ENCODE assay signal across 18 cellular contexts in the genomic region with DNA sequence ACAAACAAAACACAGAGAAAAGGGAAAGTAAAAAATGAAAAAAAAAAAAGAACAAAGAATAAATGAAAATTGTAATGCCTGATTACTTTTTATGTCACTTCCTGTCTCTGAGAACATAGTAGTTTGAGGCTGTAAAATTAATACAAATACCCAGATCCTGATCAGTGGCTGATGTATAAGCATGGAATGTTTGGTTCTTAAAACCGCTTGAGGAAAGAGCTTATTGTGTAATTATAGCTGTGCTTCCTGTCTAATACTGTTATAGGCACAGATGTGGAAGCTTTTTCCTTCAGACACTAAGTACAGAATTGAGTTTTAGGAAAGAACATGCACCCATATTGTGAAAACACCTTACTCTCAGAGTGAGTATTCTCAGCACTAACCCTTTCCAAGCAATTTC.
DNase-seq lines count a peak whose midpoint lies in the region; ATAC-seq and TF ChIP-seq lines count a peak whose summit lies in the region.
"Had no signal": no experiment of that assay in that cellular context is flagged by ENCODE, and none has a peak within 500 bp of the region (broad histone marks: within the 10 kb centered on the region; RNA-seq: fewer than 3 reads in every experiment).

No MANE protein-coding gene starts in this region.

- no peak overlapping the region for H2BK5ac ChIP-seq in mesenchymal stem cell (ENCODE audit: low read depth, low read length, poor library complexity, severe bottlenecking)

- no peak overlapping the region for H3K27ac ChIP-seq in mesenchymal stem cell (ENCODE audit: low read length, poor library complexity, severe bottlenecking)
- H3K27ac ChIP-seq: BLaER1, neural progenitor cell had no signal

- H3K27me3 ChIP-seq in BJ (ENCODE audit: control insufficient read depth, insufficient read depth, low read length), result no peaks in the 10 kb centered on the region
- H3K27me3 ChIP-seq in mesenchymal stem cell (ENCODE audit: control insufficient read depth in 1 of 2, insufficient read depth in 1 of 2, low read length in 2 of 2), result peaks cover 0 to 14% of the 10 kb centered on the region in 2 experiments
- H3K27me3 ChIP-seq: BLaER1, neural progenitor cell had no signal

- H2AFZ ChIP-seq in mesenchymal stem cell (ENCODE audit: low read depth, low read length), result no peak overlapping the region
- H2AFZ ChIP-seq: GM23338, neural progenitor cell had no signal

- H3K9me3 ChIP-seq in mesenchymal stem cell (ENCODE audit: control insufficient read depth, low read length), result no peaks in the 10 kb centered on the region
- H3K9me3 ChIP-seq: BLaER1 had no signal

- H4K91ac ChIP-seq in mesenchymal stem cell (ENCODE audit: low read length), result no peak overlapping the region

- 50% methylated on average over 1 of the region's 1 CpG for WGBS in mesenchymal stem cell

- no peak overlapping the region for H2AK5ac ChIP-seq in mesenchymal stem cell (ENCODE audit: low read length, severe bottlenecking)

- H3K4me1 ChIP-seq in mesenchymal stem cell (ENCODE audit: control insufficient read depth, insufficient read depth, low read depth, low read length), result peaks cover 1% of the 10 kb centered on the region
- H3K4me1 ChIP-seq: BLaER1 had no signal

- H3K4me3 ChIP-seq in BJ (ENCODE audit: low read depth, low read length) (no peak overlapping the region), choroid plexus epithelial cell (ENCODE audit: low read depth, low read length) (no peak overlapping the region), mesenchymal stem cell (ENCODE audit: insufficient read depth in 1 of 2, low read depth in 1 of 2, low read length in 2 of 2) (no peak overlapping the region)
- H3K4me3 ChIP-seq: BLaER1, GM23338, neural progenitor cell had no signal

- no peak for TF ChIP-seq CTCF in BJ (IDR thresholded peaks at IDR 0.05; ENCODE audit: insufficient read depth, low read depth, low read length)
- TF ChIP-seq CTCF in choroid plexus epithelial cell (conservative IDR thresholded peaks at IDR 0.05; ENCODE audit: low read depth, low read length), result no peak

- intact Hi-C loops in posterior cingulate gyrus (cut with DNase I), result no loop called here

- no peak overlapping the region for H3K23ac ChIP-seq in mesenchymal stem cell (ENCODE audit: low read length in 2 of 2)

- no peak overlapping the region for H3K18ac ChIP-seq in mesenchymal stem cell (ENCODE audit: low read depth in 1 of 2, low read length in 2 of 2)

- no peak overlapping the region for H3K14ac ChIP-seq in mesenchymal stem cell (ENCODE audit: low read length in 2 of 2)

- no peak overlapping the region for H2BK120ac ChIP-seq in mesenchymal stem cell (ENCODE audit: low read depth, low read length)

- H2BK12ac ChIP-seq in mesenchymal stem cell (ENCODE audit: low read length in 2 of 2), result no peak overlapping the region

- H3K4me2 ChIP-seq in mesenchymal stem cell (ENCODE audit: low read length, poor library complexity, severe bottlenecking), result no peak overlapping the region
- H3K4me2 ChIP-seq: BLaER1, GM23338, neural progenitor cell had no signal

- ATAC-seq in GM21360 (IDR thresholded peaks at IDR 0.05; ENCODE audit: unreplicated experiment), result no peak
- ATAC-seq: GM23338, right cardiac atrium had no signal

- DNase-seq in BJ (ENCODE audit: low read depth) (peak; percentile 49), NCI-H226 (peak; percentile 38), choroid plexus epithelial cell (ENCODE audit: low read depth) (peak; percentile 76), mesenchymal stem cell (peak; percentile 14), cerebellar cortex (ENCODE audit: low spot score) (no peak), posterior cingulate gyrus (no peak)
- DNase-seq in activated effector memory CD4-positive, alpha-beta T cell treated with Interleukin-2 at 50 U/mL for 16 hours, result no peak
- DNase-seq: activated B cell treated with CpG ODN at 0.5 μM for 24 hours; activated gamma-delta T cell treated with Interleukin-2 at 50 U/mL for 16 hours; head of caudate nucleus; kidney; right cardiac atrium; stimulated activated CD4-positive, alpha-beta T cell treated with anti-CD3 and anti-CD28 coated beads, Interleukin-1b, Interleukin-23, amount 100 ng/mL, for 48 hours; T-helper 1 cell had no signal

- H3K36me3 ChIP-seq in BJ (ENCODE audit: control insufficient read depth, insufficient read depth, low read length) (no peaks in the 10 kb centered on the region), mesenchymal stem cell (ENCODE audit: control insufficient read depth in 1 of 2, insufficient read depth in 2 of 2, low read depth in 1 of 2, low read length in 2 of 2) (no peaks in the 10 kb centered on the region)
- H3K36me3 ChIP-seq: BLaER1, neural progenitor cell had no signal

- H3K9ac ChIP-seq in mesenchymal stem cell (ENCODE audit: low read length), result no peak overlapping the region
- H3K9ac ChIP-seq: BLaER1, neural progenitor cell had no signal

- no peak overlapping the region for H2BK15ac ChIP-seq in mesenchymal stem cell (ENCODE audit: low read depth, poor library complexity, severe bottlenecking)

- POLR2A ChIA-PET in BJ (lab: Charles Lee), result interaction anchor here (0.5 to 0.7 kb wide), 2 partner anchors 18 to 724 kb away, joined by 6 to 8 read pairs; no protein-coding TSS in a partner anchor

- no peak overlapping the region for H3K4ac ChIP-seq in mesenchymal stem cell (ENCODE audit: low read depth in 1 of 2, low read length in 2 of 2)

- H3K79me1 ChIP-seq in mesenchymal stem cell (replicated peaks; ENCODE audit: low read length, poor library complexity, severe bottlenecking), result no peaks in the 10 kb centered on the region

- H4K8ac ChIP-seq in mesenchymal stem cell (ENCODE audit: low read length), result no peak overlapping the region

- CTCF ChIA-PET in BJ (lab: Yijun Ruan, JAX), result interaction anchor here (1.0 to 2.6 kb wide), 5 partner anchors 13 to 271 kb away, joined by 3 to 8 read pairs (median 4); no protein-coding TSS in a partner anchor

Comparison
In these comparisons a context has a peak if more than half of its experiments do, and no peak if none do; other contexts are left out.
1. DNase-seq: peak in BJ (single experiment), NCI-H226 (single experiment), choroid plexus epithelial cell (single experiment) and mesenchymal stem cell (single experiment); none in cerebellar cortex (single experiment), posterior cingulate gyrus (0 of 10) and activated effector memory CD4-positive, alpha-beta T cell treated with Interleukin-2 at 50 U/mL for 16 hours (single experiment).